1 cellular context compared by ENCODE assay signal in the genomic region with DNA sequence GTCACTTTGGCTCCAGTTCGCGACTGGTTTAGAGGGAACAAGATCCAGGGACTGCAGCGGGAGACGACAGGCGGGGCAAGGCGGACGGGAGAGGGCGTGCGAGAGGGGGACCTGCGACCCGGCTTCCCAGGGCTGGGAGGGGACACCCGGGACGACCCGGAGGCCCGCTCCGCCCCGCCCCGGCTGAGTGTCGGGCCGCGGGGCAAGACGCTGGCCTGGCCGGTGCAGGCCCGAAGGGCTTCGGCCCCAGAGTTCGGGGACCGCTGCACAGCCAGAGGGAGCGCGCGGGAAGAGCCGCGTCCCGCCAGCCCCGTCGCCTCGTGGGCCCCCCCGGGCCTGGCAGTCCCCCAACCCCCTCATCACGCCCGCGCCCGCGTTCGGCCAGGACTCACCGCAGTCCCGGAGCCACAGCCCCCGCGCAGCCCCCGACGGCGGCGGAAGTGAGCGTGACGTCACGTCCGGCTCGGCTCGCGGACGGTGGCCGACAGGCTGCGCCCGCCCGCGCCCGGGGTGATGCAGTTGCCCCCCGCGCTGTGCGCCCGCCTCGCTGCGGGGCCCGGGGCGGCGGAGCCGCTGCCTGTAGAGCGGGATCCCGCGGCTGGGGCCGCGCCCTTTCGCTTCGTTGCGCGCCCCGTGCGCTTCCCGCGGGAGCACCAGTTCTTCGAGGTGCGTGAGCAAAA.
TF ChIP-seq lines count a peak whose summit lies in the region.

A gene with protein sequence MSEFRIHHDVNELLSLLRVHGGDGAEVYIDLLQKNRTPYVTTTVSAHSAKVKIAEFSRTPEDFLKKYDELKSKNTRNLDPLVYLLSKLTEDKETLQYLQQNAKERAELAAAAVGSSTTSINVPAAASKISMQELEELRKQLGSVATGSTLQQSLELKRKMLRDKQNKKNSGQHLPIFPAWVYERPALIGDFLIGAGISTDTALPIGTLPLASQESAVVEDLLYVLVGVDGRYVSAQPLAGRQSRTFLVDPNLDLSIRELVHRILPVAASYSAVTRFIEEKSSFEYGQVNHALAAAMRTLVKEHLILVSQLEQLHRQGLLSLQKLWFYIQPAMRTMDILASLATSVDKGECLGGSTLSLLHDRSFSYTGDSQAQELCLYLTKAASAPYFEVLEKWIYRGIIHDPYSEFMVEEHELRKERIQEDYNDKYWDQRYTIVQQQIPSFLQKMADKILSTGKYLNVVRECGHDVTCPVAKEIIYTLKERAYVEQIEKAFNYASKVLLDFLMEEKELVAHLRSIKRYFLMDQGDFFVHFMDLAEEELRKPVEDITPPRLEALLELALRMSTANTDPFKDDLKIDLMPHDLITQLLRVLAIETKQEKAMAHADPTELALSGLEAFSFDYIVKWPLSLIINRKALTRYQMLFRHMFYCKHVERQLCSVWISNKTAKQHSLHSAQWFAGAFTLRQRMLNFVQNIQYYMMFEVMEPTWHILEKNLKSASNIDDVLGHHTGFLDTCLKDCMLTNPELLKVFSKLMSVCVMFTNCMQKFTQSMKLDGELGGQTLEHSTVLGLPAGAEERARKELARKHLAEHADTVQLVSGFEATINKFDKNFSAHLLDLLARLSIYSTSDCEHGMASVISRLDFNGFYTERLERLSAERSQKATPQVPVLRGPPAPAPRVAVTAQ (minus strand): TSS at position 442 of the 680 bp plus-strand sequence. CDS start 5,931 bp downstream, outside the sequence.
A gene with protein sequence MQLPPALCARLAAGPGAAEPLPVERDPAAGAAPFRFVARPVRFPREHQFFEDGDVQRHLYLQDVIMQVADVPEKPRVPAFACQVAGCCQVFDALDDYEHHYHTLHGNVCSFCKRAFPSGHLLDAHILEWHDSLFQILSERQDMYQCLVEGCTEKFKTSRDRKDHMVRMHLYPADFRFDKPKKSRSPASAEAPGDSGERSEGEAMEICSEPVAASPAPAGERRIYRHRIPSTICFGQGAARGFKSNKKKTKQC (plus strand): TSS at position 484 of the 680 bp plus-strand sequence. CDS start 30 bp downstream, at position 514.

TF ChIP-seq in K562, 482 proteins besides CTCF, POLR2A, EP300 and RAD21 (continued from another document and continues in another):
- TF ChIP-seq, protein P1, sequence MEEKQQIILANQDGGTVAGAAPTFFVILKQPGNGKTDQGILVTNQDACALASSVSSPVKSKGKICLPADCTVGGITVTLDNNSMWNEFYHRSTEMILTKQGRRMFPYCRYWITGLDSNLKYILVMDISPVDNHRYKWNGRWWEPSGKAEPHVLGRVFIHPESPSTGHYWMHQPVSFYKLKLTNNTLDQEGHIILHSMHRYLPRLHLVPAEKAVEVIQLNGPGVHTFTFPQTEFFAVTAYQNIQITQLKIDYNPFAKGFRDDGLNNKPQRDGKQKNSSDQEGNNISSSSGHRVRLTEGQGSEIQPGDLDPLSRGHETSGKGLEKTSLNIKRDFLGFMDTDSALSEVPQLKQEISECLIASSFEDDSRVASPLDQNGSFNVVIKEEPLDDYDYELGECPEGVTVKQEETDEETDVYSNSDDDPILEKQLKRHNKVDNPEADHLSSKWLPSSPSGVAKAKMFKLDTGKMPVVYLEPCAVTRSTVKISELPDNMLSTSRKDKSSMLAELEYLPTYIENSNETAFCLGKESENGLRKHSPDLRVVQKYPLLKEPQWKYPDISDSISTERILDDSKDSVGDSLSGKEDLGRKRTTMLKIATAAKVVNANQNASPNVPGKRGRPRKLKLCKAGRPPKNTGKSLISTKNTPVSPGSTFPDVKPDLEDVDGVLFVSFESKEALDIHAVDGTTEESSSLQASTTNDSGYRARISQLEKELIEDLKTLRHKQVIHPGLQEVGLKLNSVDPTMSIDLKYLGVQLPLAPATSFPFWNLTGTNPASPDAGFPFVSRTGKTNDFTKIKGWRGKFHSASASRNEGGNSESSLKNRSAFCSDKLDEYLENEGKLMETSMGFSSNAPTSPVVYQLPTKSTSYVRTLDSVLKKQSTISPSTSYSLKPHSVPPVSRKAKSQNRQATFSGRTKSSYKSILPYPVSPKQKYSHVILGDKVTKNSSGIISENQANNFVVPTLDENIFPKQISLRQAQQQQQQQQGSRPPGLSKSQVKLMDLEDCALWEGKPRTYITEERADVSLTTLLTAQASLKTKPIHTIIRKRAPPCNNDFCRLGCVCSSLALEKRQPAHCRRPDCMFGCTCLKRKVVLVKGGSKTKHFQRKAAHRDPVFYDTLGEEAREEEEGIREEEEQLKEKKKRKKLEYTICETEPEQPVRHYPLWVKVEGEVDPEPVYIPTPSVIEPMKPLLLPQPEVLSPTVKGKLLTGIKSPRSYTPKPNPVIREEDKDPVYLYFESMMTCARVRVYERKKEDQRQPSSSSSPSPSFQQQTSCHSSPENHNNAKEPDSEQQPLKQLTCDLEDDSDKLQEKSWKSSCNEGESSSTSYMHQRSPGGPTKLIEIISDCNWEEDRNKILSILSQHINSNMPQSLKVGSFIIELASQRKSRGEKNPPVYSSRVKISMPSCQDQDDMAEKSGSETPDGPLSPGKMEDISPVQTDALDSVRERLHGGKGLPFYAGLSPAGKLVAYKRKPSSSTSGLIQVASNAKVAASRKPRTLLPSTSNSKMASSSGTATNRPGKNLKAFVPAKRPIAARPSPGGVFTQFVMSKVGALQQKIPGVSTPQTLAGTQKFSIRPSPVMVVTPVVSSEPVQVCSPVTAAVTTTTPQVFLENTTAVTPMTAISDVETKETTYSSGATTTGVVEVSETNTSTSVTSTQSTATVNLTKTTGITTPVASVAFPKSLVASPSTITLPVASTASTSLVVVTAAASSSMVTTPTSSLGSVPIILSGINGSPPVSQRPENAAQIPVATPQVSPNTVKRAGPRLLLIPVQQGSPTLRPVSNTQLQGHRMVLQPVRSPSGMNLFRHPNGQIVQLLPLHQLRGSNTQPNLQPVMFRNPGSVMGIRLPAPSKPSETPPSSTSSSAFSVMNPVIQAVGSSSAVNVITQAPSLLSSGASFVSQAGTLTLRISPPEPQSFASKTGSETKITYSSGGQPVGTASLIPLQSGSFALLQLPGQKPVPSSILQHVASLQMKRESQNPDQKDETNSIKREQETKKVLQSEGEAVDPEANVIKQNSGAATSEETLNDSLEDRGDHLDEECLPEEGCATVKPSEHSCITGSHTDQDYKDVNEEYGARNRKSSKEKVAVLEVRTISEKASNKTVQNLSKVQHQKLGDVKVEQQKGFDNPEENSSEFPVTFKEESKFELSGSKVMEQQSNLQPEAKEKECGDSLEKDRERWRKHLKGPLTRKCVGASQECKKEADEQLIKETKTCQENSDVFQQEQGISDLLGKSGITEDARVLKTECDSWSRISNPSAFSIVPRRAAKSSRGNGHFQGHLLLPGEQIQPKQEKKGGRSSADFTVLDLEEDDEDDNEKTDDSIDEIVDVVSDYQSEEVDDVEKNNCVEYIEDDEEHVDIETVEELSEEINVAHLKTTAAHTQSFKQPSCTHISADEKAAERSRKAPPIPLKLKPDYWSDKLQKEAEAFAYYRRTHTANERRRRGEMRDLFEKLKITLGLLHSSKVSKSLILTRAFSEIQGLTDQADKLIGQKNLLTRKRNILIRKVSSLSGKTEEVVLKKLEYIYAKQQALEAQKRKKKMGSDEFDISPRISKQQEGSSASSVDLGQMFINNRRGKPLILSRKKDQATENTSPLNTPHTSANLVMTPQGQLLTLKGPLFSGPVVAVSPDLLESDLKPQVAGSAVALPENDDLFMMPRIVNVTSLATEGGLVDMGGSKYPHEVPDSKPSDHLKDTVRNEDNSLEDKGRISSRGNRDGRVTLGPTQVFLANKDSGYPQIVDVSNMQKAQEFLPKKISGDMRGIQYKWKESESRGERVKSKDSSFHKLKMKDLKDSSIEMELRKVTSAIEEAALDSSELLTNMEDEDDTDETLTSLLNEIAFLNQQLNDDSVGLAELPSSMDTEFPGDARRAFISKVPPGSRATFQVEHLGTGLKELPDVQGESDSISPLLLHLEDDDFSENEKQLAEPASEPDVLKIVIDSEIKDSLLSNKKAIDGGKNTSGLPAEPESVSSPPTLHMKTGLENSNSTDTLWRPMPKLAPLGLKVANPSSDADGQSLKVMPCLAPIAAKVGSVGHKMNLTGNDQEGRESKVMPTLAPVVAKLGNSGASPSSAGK (IDR thresholded peaks at IDR 0.05), result no peak
- TF ChIP-seq SMARCA4 (IDR thresholded peaks at IDR 0.05), result no peak
- no peak for TF ChIP-seq HNRNPUL1 (IDR thresholded peaks at IDR 0.05; ENCODE audit: low read length)
- TF ChIP-seq SNRNP70 (optimal IDR thresholded peaks at IDR 0.05; ENCODE audit: low read depth, low read length), result no peak
- TF ChIP-seq PCBP1 (IDR thresholded peaks at IDR 0.05; ENCODE audit: low read depth, low read length, poor library complexity, severe bottlenecking), result no peak
- TF ChIP-seq, protein P2, sequence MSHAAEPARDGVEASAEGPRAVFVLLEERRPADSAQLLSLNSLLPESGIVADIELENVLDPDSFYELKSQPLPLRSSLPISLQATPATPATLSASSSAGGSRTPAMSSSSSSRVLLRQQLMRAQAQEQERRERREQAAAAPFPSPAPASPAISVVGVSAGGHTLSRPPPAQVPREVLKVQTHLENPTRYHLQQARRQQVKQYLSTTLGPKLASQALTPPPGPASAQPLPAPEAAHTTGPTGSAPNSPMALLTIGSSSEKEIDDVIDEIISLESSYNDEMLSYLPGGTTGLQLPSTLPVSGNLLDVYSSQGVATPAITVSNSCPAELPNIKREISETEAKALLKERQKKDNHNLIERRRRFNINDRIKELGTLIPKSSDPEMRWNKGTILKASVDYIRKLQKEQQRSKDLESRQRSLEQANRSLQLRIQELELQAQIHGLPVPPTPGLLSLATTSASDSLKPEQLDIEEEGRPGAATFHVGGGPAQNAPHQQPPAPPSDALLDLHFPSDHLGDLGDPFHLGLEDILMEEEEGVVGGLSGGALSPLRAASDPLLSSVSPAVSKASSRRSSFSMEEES (CRISPR knock-in tag; IDR thresholded peaks at IDR 0.05), result no peak
- TF ChIP-seq, protein P3, sequence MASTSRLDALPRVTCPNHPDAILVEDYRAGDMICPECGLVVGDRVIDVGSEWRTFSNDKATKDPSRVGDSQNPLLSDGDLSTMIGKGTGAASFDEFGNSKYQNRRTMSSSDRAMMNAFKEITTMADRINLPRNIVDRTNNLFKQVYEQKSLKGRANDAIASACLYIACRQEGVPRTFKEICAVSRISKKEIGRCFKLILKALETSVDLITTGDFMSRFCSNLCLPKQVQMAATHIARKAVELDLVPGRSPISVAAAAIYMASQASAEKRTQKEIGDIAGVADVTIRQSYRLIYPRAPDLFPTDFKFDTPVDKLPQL (IDR thresholded peaks at IDR 0.05; ENCODE audit: extremely low read depth, insufficient read length), result no peak
- no peak for TF ChIP-seq ZBED1 (IDR thresholded peaks at IDR 0.05)
- TF ChIP-seq SRSF7 (optimal IDR thresholded peaks at IDR 0.05; ENCODE audit: low read depth, low read length), result no peak
- no peak for TF ChIP-seq MTA1 (IDR thresholded peaks at IDR 0.05; ENCODE audit: borderline replicate concordance)
- TF ChIP-seq STAG1 (CRISPR knock-in tag; IDR thresholded peaks at IDR 0.05; ENCODE audit: borderline replicate concordance), result no peak
- TF ChIP-seq, protein P4, sequence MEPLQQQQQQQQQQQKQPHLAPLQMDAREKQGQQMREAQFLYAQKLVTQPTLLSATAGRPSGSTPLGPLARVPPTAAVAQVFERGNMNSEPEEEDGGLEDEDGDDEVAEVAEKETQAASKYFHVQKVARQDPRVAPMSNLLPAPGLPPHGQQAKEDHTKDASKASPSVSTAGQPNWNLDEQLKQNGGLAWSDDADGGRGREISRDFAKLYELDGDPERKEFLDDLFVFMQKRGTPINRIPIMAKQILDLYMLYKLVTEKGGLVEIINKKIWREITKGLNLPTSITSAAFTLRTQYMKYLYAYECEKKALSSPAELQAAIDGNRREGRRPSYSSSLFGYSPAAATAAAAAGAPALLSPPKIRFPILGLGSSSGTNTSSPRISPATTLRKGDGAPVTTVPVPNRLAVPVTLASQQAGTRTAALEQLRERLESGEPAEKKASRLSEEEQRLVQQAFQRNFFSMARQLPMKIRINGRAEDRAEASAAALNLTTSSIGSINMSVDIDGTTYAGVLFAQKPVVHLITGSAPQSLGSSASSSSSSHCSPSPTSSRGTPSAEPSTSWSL (CRISPR knock-in tag; IDR thresholded peaks at IDR 0.05; ENCODE audit: borderline replicate concordance), result no peak
- no peak for TF ChIP-seq MEF2A (IDR thresholded peaks at IDR 0.05; ENCODE audit: control insufficient read depth, low read depth, low read length)
- TF ChIP-seq ZNF165 (CRISPR knock-in tag; IDR thresholded peaks at IDR 0.05; ENCODE audit: borderline replicate concordance), result no peak
- TF ChIP-seq MTF1 (CRISPR knock-in tag; IDR thresholded peaks at IDR 0.05; ENCODE audit: borderline replicate concordance), result no peak
- no peak for TF ChIP-seq MAFF (IDR thresholded peaks at IDR 0.05; ENCODE audit: low read length)
- TF ChIP-seq ZNF232 (CRISPR knock-in tag; IDR thresholded peaks at IDR 0.05), result no peak
- TF ChIP-seq SMARCA5 (IDR thresholded peaks at IDR 0.05), result no peak
- no peak for TF ChIP-seq SLC30A9 (CRISPR knock-in tag; IDR thresholded peaks at IDR 0.05)
- TF ChIP-seq, protein P5, sequence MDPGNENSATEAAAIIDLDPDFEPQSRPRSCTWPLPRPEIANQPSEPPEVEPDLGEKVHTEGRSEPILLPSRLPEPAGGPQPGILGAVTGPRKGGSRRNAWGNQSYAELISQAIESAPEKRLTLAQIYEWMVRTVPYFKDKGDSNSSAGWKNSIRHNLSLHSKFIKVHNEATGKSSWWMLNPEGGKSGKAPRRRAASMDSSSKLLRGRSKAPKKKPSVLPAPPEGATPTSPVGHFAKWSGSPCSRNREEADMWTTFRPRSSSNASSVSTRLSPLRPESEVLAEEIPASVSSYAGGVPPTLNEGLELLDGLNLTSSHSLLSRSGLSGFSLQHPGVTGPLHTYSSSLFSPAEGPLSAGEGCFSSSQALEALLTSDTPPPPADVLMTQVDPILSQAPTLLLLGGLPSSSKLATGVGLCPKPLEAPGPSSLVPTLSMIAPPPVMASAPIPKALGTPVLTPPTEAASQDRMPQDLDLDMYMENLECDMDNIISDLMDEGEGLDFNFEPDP (CRISPR knock-in tag; IDR thresholded peaks at IDR 0.05), result no peak
- TF ChIP-seq, protein P6, sequence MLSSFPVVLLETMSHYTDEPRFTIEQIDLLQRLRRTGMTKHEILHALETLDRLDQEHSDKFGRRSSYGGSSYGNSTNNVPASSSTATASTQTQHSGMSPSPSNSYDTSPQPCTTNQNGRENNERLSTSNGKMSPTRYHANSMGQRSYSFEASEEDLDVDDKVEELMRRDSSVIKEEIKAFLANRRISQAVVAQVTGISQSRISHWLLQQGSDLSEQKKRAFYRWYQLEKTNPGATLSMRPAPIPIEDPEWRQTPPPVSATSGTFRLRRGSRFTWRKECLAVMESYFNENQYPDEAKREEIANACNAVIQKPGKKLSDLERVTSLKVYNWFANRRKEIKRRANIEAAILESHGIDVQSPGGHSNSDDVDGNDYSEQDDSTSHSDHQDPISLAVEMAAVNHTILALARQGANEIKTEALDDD (IDR thresholded peaks at IDR 0.05), result no peak
- TF ChIP-seq, protein P7, sequence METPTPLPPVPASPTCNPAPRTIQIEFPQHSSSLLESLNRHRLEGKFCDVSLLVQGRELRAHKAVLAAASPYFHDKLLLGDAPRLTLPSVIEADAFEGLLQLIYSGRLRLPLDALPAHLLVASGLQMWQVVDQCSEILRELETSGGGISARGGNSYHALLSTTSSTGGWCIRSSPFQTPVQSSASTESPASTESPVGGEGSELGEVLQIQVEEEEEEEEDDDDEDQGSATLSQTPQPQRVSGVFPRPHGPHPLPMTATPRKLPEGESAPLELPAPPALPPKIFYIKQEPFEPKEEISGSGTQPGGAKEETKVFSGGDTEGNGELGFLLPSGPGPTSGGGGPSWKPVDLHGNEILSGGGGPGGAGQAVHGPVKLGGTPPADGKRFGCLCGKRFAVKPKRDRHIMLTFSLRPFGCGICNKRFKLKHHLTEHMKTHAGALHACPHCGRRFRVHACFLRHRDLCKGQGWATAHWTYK (CRISPR knock-in tag; IDR thresholded peaks at IDR 0.05), result no peak
- TF ChIP-seq BACH1 (tag; IDR thresholded peaks at IDR 0.05), result no peak
- TF ChIP-seq TRIM28 (IDR thresholded peaks at IDR 0.05), result no peak
- TF ChIP-seq CEBPB (tag; IDR thresholded peaks at IDR 0.05), result no peak
